15 cellular contexts compared by ENCODE assay signal in the genomic region with DNA sequence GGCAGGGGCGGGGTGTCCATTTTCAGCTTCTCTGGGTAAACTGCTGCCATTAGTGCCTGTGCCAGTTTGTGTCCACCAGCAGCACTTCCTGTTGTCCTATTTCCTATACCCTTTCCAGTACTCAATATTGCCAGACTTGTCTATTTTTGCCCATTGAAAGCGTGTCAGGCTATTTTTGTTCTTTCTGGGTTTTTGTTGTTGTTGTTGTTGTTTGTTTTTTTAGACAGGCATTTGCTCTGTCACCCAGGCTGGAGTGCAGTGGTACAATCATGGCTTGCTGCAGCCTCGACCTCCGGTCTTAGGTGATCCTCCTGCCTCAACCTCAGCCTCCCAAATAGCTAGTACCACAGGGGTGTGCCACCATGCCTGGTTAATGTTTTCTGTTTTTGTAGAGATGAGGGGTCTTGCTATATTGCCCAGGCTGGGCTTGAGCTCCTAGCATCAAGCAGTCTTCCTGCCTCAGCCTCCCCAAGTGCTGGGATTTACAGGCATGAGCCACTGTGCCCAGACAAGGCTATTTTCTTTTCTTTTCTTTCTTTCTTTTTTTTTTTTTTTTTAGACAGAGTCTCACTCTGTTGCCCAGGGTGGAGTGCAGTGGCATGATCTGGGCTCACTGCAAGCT. TPM values are rescaled to one million over a fixed set of nuclear protein-coding genes. Genes with fewer than 3 reads are reported as not detected.
DNase-seq lines count a peak whose midpoint lies in the region; TF ChIP-seq lines count a peak whose summit lies in the region.
"Had no signal": no experiment of that assay in that cellular context is flagged by ENCODE, and none has a peak within 500 bp of the region (broad histone marks: within the 10 kb centered on the region; RNA-seq: fewer than 3 reads in every experiment).

No MANE protein-coding gene starts in this region.

- TF ChIP-seq CTCF in KMS-11 (conservative IDR thresholded peaks at IDR 0.05; ENCODE audit: low read depth, low read length), result no peak
- TF ChIP-seq CTCF in coronary artery (IDR thresholded peaks at IDR 0.05), result no peak
- TF ChIP-seq CTCF in neural crest cell (conservative IDR thresholded peaks at IDR 0.05), result no peak
- no peak for TF ChIP-seq CTCF in type B pancreatic cell (conservative IDR thresholded peaks at IDR 0.05)
- TF ChIP-seq CTCF in BE2C (IDR thresholded peaks at IDR 0.05; ENCODE audit: low read depth, low read length), result no peak

- H3K4me1 Mint-ChIP-seq in neural crest cell, result peaks cover 45% of the 10 kb centered on the region
- H3K4me1 Mint-ChIP-seq in type B pancreatic cell (ENCODE audit: unreplicated experiment), result peaks cover 31% of the 10 kb centered on the region

- peak overlapping the region; percentile 48; the same call in 1 of the 2 replicates for H3K4me2 ChIP-seq in KMS-11

- no peaks in the 10 kb centered on the region for H4K20me1 ChIP-seq in KMS-11 (ENCODE audit: insufficient read depth)

- H3K36me3 ChIP-seq in KMS-11 (ENCODE audit: insufficient read depth), result no peaks in the 10 kb centered on the region
- no peaks in the 10 kb centered on the region for H3K36me3 ChIP-seq in BE2C
- H3K36me3 ChIP-seq: neutrophil had no signal

- H3K4me1 ChIP-seq in KMS-11 (ENCODE audit: low read depth, poor library complexity, severe bottlenecking) (peaks cover 31% of the 10 kb centered on the region), BE2C (0 out of 2 replicates have a peak, but pooled peaks cover 3% of the 10 kb centered on the region)

- H3K27me3 Mint-ChIP-seq in neural crest cell (ENCODE audit: low read depth), result no peaks in the 10 kb centered on the region
- no peaks in the 10 kb centered on the region for H3K27me3 Mint-ChIP-seq in type B pancreatic cell
- H3K27me3 Mint-ChIP-seq: B cell had no signal

- H3K79me2 ChIP-seq in KMS-11 (ENCODE audit: insufficient read depth, low read depth), result peaks cover 7% of the 10 kb centered on the region; the same call in 1 of the 2 replicates

- H3K9ac ChIP-seq in KMS-11, result no peak overlapping the region

- H3K4me3 Mint-ChIP-seq in neural crest cell, result peak overlapping the region; percentile 52
- no peak overlapping the region for H3K4me3 Mint-ChIP-seq in type B pancreatic cell
- H3K4me3 Mint-ChIP-seq: activated CD8-positive, alpha-beta T cell treated with anti-CD3 and anti-CD28 coated beads, Interleukin-2, amount 10 ng/mL, durations not matched to agents 7 days and 5 days; B cell; memory B cell had no signal

- no peak overlapping the region for H2AFZ ChIP-seq in KMS-11 (ENCODE audit: low read depth)

- no peaks in the 10 kb centered on the region for H3K9me3 Mint-ChIP-seq in neural crest cell
- no peaks in the 10 kb centered on the region for H3K9me3 Mint-ChIP-seq in type B pancreatic cell
- H3K9me3 Mint-ChIP-seq: memory B cell had no signal

- H3K4me3 ChIP-seq in KMS-11 (IDR thresholded peaks at IDR 0.05; ENCODE audit: insufficient read depth, low read depth, low read length) (no peak overlapping the region), coronary artery (peak overlapping the region; percentile 27), BE2C (ENCODE audit: low read depth, low read length) (no peak overlapping the region)

- DNase-seq in coronary artery (ENCODE audit: low spot score) (no peak), neural crest cell (ENCODE audit: low read depth, low spot score) (no peak), type B pancreatic cell (ENCODE audit: extremely low spot score, unreplicated experiment) (no peak), NCI-H128 (lab: John Stamatoyannopoulos, UW; ENCODE audit: unreplicated experiment) (no peak), NCI-H82 treated with DMSO at 0.1 percent for 48 hours (lab: John Stamatoyannopoulos, UW; ENCODE audit: unreplicated experiment) (no peak), BE2C (no peak)
- DNase-seq: activated CD8-positive, alpha-beta T cell treated with anti-CD3 and anti-CD28 coated beads, Interleukin-2, amount 10 ng/mL, durations not matched to agents 7 days and 5 days; central memory CD4-positive, alpha-beta T cell; DMS 273 treated with DMSO at 0.1 percent for 48 hours; NCI-H1694 treated with DMSO at 0.1 percent for 48 hours; NCI-H510A had no signal

- H3K27ac Mint-ChIP-seq in neural crest cell (ENCODE audit: unreplicated experiment), result peak overlapping the region; percentile 1
- H3K27ac Mint-ChIP-seq in type B pancreatic cell, result peak overlapping the region; percentile 25
- H3K27ac Mint-ChIP-seq: activated CD8-positive, alpha-beta T cell treated with anti-CD3 and anti-CD28 coated beads, Interleukin-2, amount 10 ng/mL, durations not matched to agents 7 days and 5 days; memory B cell had no signal

- H3K36me3 Mint-ChIP-seq in neural crest cell (ENCODE audit: low read depth), result no peaks in the 10 kb centered on the region
- H3K36me3 Mint-ChIP-seq in type B pancreatic cell, result no peaks in the 10 kb centered on the region
- H3K36me3 Mint-ChIP-seq: memory B cell had no signal

- no peaks in the 10 kb centered on the region for H3K27me3 ChIP-seq in KMS-11 (ENCODE audit: insufficient read depth, low read depth)
- H3K27me3 ChIP-seq in BE2C, result no peaks in the 10 kb centered on the region

- no peaks in the 10 kb centered on the region for H3K9me3 ChIP-seq in BE2C
- H3K9me3 ChIP-seq: neutrophil had no signal

- H3K27ac ChIP-seq in KMS-11, result peak overlapping the region; percentile 44; the same call in 1 of the 2 replicates
- peak overlapping the region; percentile 57 to 80 for H3K27ac ChIP-seq in coronary artery
- H3K27ac ChIP-seq: neutrophil had no signal

RNA-seq across cellular contexts. Expression of gene PRELID3A, which starts 8.5 kb away (rescaled TPM):
- total RNA-seq in neural crest cell (21.6 and 32.5 TPM in 2 replicates), type B pancreatic cell (ENCODE audit: low replicate concordance) (2.6 and 8.2 TPM in 2 replicates)
- 4.1 TPM for polyA plus RNA-seq in BE2C (2012; ENCODE audit: insufficient read depth, insufficient read length, low read depth)

RNA-seq across cellular contexts. Expression of gene AFG3L2, which starts 39.2 kb away (rescaled TPM):
- 55.3 and 56.4 TPM in 2 replicates for total RNA-seq in neural crest cell
- 56.0 and 62.6 TPM in 2 replicates for total RNA-seq in type B pancreatic cell (ENCODE audit: low replicate concordance)
- polyA plus RNA-seq in BE2C (2012; ENCODE audit: insufficient read depth, insufficient read length, low read depth), result 18.5 TPM
